ENCODE assay signal across 8 cellular contexts in genomic region chr19:342801-343421, GRCh38. TPM values are rescaled to one million over a fixed set of nuclear protein-coding genes. Genes with fewer than 3 reads are reported as not detected.
DNase-seq lines count a peak whose midpoint lies in the region; ATAC-seq and TF ChIP-seq lines count a peak whose summit lies in the region.

No MANE protein-coding gene starts in this region.

- peaks cover 47% of the 10 kb centered on the region for H3K36me3 Mint-ChIP-seq in endodermal cell (ENCODE audit: low read depth)

- TF ChIP-seq CTCF in RWPE2 (IDR thresholded peaks at IDR 0.05; ENCODE audit: poor library complexity, severe bottlenecking), result no peak
- no peak for TF ChIP-seq CTCF in endodermal cell (conservative IDR thresholded peaks at IDR 0.05)
- TF ChIP-seq CTCF in mucosa of descending colon (IDR thresholded peaks at IDR 0.05), result no peak
- no peak for TF ChIP-seq CTCF in omental fat pad (IDR thresholded peaks at IDR 0.05)

- peaks cover 17% of the 10 kb centered on the region; the same call in 1 of the 2 replicates for H3F3A ChIP-seq in GM23248 (ENCODE audit: insufficient read depth)

- H3K4me2 ChIP-seq in GM23248 (ENCODE audit: unreplicated experiment), result peak overlapping the region; percentile 81

- peak overlapping the region; percentile 89 for H3K27ac ChIP-seq in GM23248
- peak overlapping the region; percentile 69 for H3K27ac ChIP-seq in RWPE2 (ENCODE audit: poor library complexity, severe bottlenecking)
- no peak overlapping the region for H3K27ac ChIP-seq in endodermal cell (ENCODE audit: low read depth, low read length)

- peak overlapping the region; percentile 71 for H3K4me3 Mint-ChIP-seq in endodermal cell

- H3K9me2 ChIP-seq in GM23248 (ENCODE audit: insufficient read depth), result no peaks in the 10 kb centered on the region

- peaks cover 4% of the 10 kb centered on the region; the same call in 1 of the 2 replicates for H4K20me1 ChIP-seq in GM23248 (ENCODE audit: insufficient read depth)

- in situ Hi-C loops in GM23248 (cut with MboI), result no loop called here

- H3K4me1 Mint-ChIP-seq in endodermal cell, result peaks cover 27% of the 10 kb centered on the region

- H3K9me3 Mint-ChIP-seq in endodermal cell, result peaks cover 2% of the 10 kb centered on the region

- H3K4me3 ChIP-seq in GM23248 (peak overlapping the region; percentile 70), RWPE2 (ENCODE audit: severe bottlenecking) (peak overlapping the region; percentile 91), endodermal cell (ENCODE audit: low read length) (peak overlapping the region; percentile 99), mucosa of descending colon (no peak overlapping the region)

- peak; percentile 64 for ATAC-seq in RWPE2 (ENCODE audit: low read depth)
- ATAC-seq in mucosa of descending colon, result peak; percentile 28
- ATAC-seq in HG02870 (IDR thresholded peaks at IDR 0.05; ENCODE audit: unreplicated experiment), result no peak
- no peak for ATAC-seq in omental fat pad (ENCODE audit: low FRiP score)
- ATAC-seq in GM21360 (IDR thresholded peaks at IDR 0.05; ENCODE audit: unreplicated experiment), result no peak

- peaks cover 62% of the 10 kb centered on the region for H3K79me2 ChIP-seq in GM23248 (ENCODE audit: insufficient read depth)

- H2AFZ ChIP-seq in GM23248, result no peak overlapping the region

- H3K9ac ChIP-seq in GM23248 (peak overlapping the region; percentile 84), endodermal cell (ENCODE audit: extremely low read depth, low read length, poor library complexity, severe bottlenecking) (peak overlapping the region; percentile 75)

- H3K4me1 ChIP-seq in GM23248 (ENCODE audit: insufficient read depth), result peaks cover 19% of the 10 kb centered on the region
- H3K4me1 ChIP-seq in RWPE2 (ENCODE audit: insufficient read depth, poor library complexity, severe bottlenecking), result peaks cover 13% of the 10 kb centered on the region
- H3K4me1 ChIP-seq in endodermal cell (ENCODE audit: control insufficient read depth, insufficient read depth, low read length), result no peaks in the 10 kb centered on the region
- H3K4me1 ChIP-seq in mucosa of descending colon (ENCODE audit: low read depth), result peaks cover 16% of the 10 kb centered on the region

- H3K27me3 ChIP-seq in GM23248 (replicated peaks; ENCODE audit: insufficient read depth) (no peaks in the 10 kb centered on the region), RWPE2 (ENCODE audit: insufficient read depth, poor library complexity, severe bottlenecking) (no peaks in the 10 kb centered on the region), endodermal cell (ENCODE audit: control insufficient read depth, insufficient read depth, low read length, poor library complexity, severe bottlenecking) (no peaks in the 10 kb centered on the region)

- DNase-seq in GM23248, result peak; percentile 94
- peak; percentile 59 for DNase-seq in RWPE2 (ENCODE audit: low spot score)
- no peak for DNase-seq in endodermal cell
- DNase-seq in mucosa of descending colon, result peak in 1 of 3 donors; percentile 66
- DNase-seq in omental fat pad (ENCODE audit: low spot score), result no peak
- DNase-seq in middle frontal gyrus (ENCODE audit: extremely low spot score, low spot score), result no peak

- 23 to 33% methylated on average over 14 of the region's 14 CpGs for WGBS in GM23248 (ENCODE audit: low coverage in 1 of 2, low lambda C conversion rate in 2 of 2, missing lambda C conversion rate in 2 of 2), 2 experiments
- WGBS in endodermal cell (ENCODE audit: insufficient coverage in 1 of 2, insufficient read length in 1 of 2), 2 experiments, result 91 to 94% methylated on average over 12 to 14 of the region's 14 CpGs

- H3K9me3 ChIP-seq in GM23248 (ENCODE audit: low read depth), result no peaks in the 10 kb centered on the region
- no peaks in the 10 kb centered on the region for H3K9me3 ChIP-seq in RWPE2 (ENCODE audit: severe bottlenecking)
- H3K9me3 ChIP-seq in endodermal cell (ENCODE audit: control insufficient read depth, low read length), result no peaks in the 10 kb centered on the region
- H3K9me3 ChIP-seq in mucosa of descending colon, result no peaks in the 10 kb centered on the region

- peaks cover 23% of the 10 kb centered on the region for H3K27me3 Mint-ChIP-seq in endodermal cell (ENCODE audit: insufficient read depth)

- intact Hi-C loops in mucosa of descending colon (cut with DNase I, micrococcal nuclease), result no loop called here

- H3K36me3 ChIP-seq in GM23248 (ENCODE audit: low read depth) (no peaks in the 10 kb centered on the region), RWPE2 (ENCODE audit: low read depth) (peaks cover 43% of the 10 kb centered on the region), endodermal cell (ENCODE audit: control insufficient read depth, insufficient read depth, low read length) (peaks cover 29% of the 10 kb centered on the region), mucosa of descending colon (ENCODE audit: low read depth) (no peaks in the 10 kb centered on the region)

- no peak overlapping the region for H3K27ac Mint-ChIP-seq in endodermal cell

RNA-seq across cellular contexts. Expression of gene MIER2, which starts 1.7 kb away (rescaled TPM):
- total RNA-seq in GM23248 (2014; rRNA removed; shearing (Covaris generic)), result 11.8 and 27.8 TPM in 2 replicates
- 28.6 and 30.7 TPM in 2 replicates for polyA plus RNA-seq in GM23248 (2016; fragmentation: Nextera tagmentation; extraction: Ambion mirVana)
- total RNA-seq in endodermal cell (10 to 100 TPM; 50.5 to 51.3 TPM), mucosa of descending colon (10 to 100 TPM; 13.4 to 28.3 (median 13.7) TPM), omental fat pad (10 to 100 TPM in 3 of 4 donors, 1 to 10 TPM in 1; 8.6 to 25.7 (median 16.6) TPM)
- polyA plus RNA-seq in endodermal cell (2013, experiment 1 of 2), result 42.8 TPM
- 45.0 TPM for polyA plus RNA-seq in endodermal cell (2013, experiment 2 of 2)

RNA-seq across cellular contexts. Expression of gene PLPP2, which starts 51.7 kb away (rescaled TPM):
- 1.4 and 4.3 TPM in 2 replicates for total RNA-seq in GM23248 (2014; rRNA removed; shearing (Covaris generic))
- polyA plus RNA-seq in GM23248 (2016; fragmentation: Nextera tagmentation; extraction: Ambion mirVana), result 1.2 and 1.3 TPM in 2 replicates
- total RNA-seq in endodermal cell, result 10 to 100 TPM; 49.9 to 56.9 TPM
- 5.0 TPM for polyA plus RNA-seq in endodermal cell (2013, experiment 1 of 2)
- polyA plus RNA-seq in endodermal cell (2013, experiment 2 of 2), result 5.8 TPM
- total RNA-seq in mucosa of descending colon, result 100 to 1,000 TPM in 1 of 3 donors, 10 to 100 TPM in 2; 41.9 to 107 (median 75.4) TPM
- 10 to 100 TPM in 2 of 4 donors, 1 to 10 TPM in 2; 1.6 to 13.7 (median 9.2) TPM for total RNA-seq in omental fat pad

Comparison
In these comparisons a context has a peak if more than half of its experiments do, and no peak if none do; other contexts are left out.
1. DNase-seq: peak in GM23248 (single experiment) and RWPE2 (single experiment); none in endodermal cell (single experiment), omental fat pad (single experiment) and middle frontal gyrus (single experiment).
2. ATAC-seq: peak in RWPE2 (single experiment) and mucosa of descending colon (single experiment); none in HG02870 (single experiment), omental fat pad (single experiment) and GM21360 (single experiment).